ENCODE assay signal across 22 cellular contexts in genomic region chr15:34275721-34276120, GRCh38.
"Had no signal": no experiment of that assay in that cellular context is flagged by ENCODE, and none has a peak within 500 bp of the region (broad histone marks: within the 10 kb centered on the region; RNA-seq: fewer than 3 reads in every experiment).

No MANE protein-coding gene starts in this region.

- H3K9me3 ChIP-seq: esophagus squamous epithelium, neutrophil, right lobe of liver, thoracic aorta, upper lobe of left lung had no signal

- H2AFZ ChIP-seq: hepatocyte, parathyroid adenoma had no signal

- H3K4me2 ChIP-seq: hepatocyte had no signal

- H3K27me3 ChIP-seq: brain microvascular endothelial cell, esophagus squamous epithelium, hepatocyte, neutrophil, right lobe of liver, upper lobe of left lung had no signal

- H3K4me3 ChIP-seq: esophagus squamous epithelium, hepatocyte, right lobe of liver, thoracic aorta, upper lobe of left lung had no signal

- H3K9ac ChIP-seq: parathyroid adenoma had no signal

- H3K9me3 Mint-ChIP-seq: activated T-helper 17 cell treated with anti-CD3 and anti-CD28 coated beads, Interleukin-2, amount 50 U/mL, for 72 hours; natural killer cell had no signal

- H3K27ac Mint-ChIP-seq: activated CD4-positive, alpha-beta T cell treated with anti-CD3 and anti-CD28 coated beads for 36 hours; activated CD8-positive, alpha-beta memory T cell treated with anti-CD3 and anti-CD28 coated beads, Interleukin-2, amount 10 ng/mL, durations not matched to agents 7 days and 5 days; activated T-helper 17 cell treated with anti-CD3 and anti-CD28 coated beads, Interleukin-2, amount 50 U/mL, for 72 hours; natural killer cell; WTC11 had no signal

- H3K4me1 Mint-ChIP-seq: activated CD8-positive, alpha-beta memory T cell treated with anti-CD3 and anti-CD28 coated beads, Interleukin-2, amount 10 ng/mL, durations not matched to agents 7 days and 5 days; activated T-helper 17 cell treated with anti-CD3 and anti-CD28 coated beads, Interleukin-2, amount 50 U/mL, for 72 hours; WTC11 had no signal

- H3K36me3 Mint-ChIP-seq: natural killer cell, WTC11 had no signal

- H3K4me1 ChIP-seq: parathyroid adenoma, right lobe of liver, upper lobe of left lung had no signal

- H3K79me2 ChIP-seq: hepatocyte, parathyroid adenoma had no signal

- ATAC-seq: activated CD4-positive, alpha-beta T cell treated with anti-CD3 and anti-CD28 coated beads for 36 hours; activated CD8-positive, alpha-beta memory T cell treated with anti-CD3 and anti-CD28 coated beads, Interleukin-2, amount 10 ng/mL, durations not matched to agents 7 days and 5 days; activated T-helper 17 cell treated with anti-CD3 and anti-CD28 coated beads, Interleukin-2, amount 50 U/mL, for 72 hours; left cardiac atrium; natural killer cell; right lobe of liver; stimulated activated memory B cell treated with anti-CD40 and anti-IgM and Interleukin-4, amounts not matched to agents 10 μg/mL and 1 μg/mL and 100 μg/mL, for 72 hours; WTC11 had no signal

- H3K36me3 ChIP-seq: brain microvascular endothelial cell, right lobe of liver, thoracic aorta had no signal

- H3K27me3 Mint-ChIP-seq: activated CD4-positive, alpha-beta T cell treated with anti-CD3 and anti-CD28 coated beads for 36 hours; activated CD8-positive, alpha-beta memory T cell treated with anti-CD3 and anti-CD28 coated beads, Interleukin-2, amount 10 ng/mL, durations not matched to agents 7 days and 5 days; activated T-helper 17 cell treated with anti-CD3 and anti-CD28 coated beads, Interleukin-2, amount 50 U/mL, for 72 hours; stimulated activated memory B cell treated with anti-CD40 and anti-IgM and Interleukin-4, amounts not matched to agents 10 μg/mL and 1 μg/mL and 100 μg/mL, for 72 hours had no signal

- H3K27ac ChIP-seq: brain microvascular endothelial cell, esophagus squamous epithelium, hepatocyte, neutrophil, parathyroid adenoma, right lobe of liver, upper lobe of left lung had no signal

- H3K4me3 Mint-ChIP-seq: activated CD4-positive, alpha-beta T cell treated with anti-CD3 and anti-CD28 coated beads for 36 hours; activated CD8-positive, alpha-beta memory T cell treated with anti-CD3 and anti-CD28 coated beads, Interleukin-2, amount 10 ng/mL, durations not matched to agents 7 days and 5 days; activated T-helper 17 cell treated with anti-CD3 and anti-CD28 coated beads, Interleukin-2, amount 50 U/mL, for 72 hours; natural killer cell; stimulated activated memory B cell treated with anti-CD40 and anti-IgM and Interleukin-4, amounts not matched to agents 10 μg/mL and 1 μg/mL and 100 μg/mL, for 72 hours; WTC11 had no signal

- DNase-seq: activated CD4-positive, alpha-beta T cell treated with anti-CD3 and anti-CD28 coated beads for 36 hours; activated CD4-positive, alpha-beta T cell treated with anti-CD3 and anti-CD28 coated beads, Interleukin-2, amount 50 U/mL, for 48 hours; activated CD8-positive, alpha-beta memory T cell treated with anti-CD3 and anti-CD28 coated beads, Interleukin-2, amount 10 ng/mL, durations not matched to agents 7 days and 5 days; activated naive CD4-positive, alpha-beta T cell; activated T-cell treated with anti-CD3 and anti-CD28 coated beads, Interleukin-2, amount 50 U/mL, for 1 hour; aorta; cerebellar nuclear complex; effector CD4-positive, alpha-beta T cell; esophagus squamous epithelium; left cardiac atrium; natural killer cell; right lobe of liver; stimulated activated CD4-positive, alpha-beta T cell treated with anti-CD3 and anti-CD28 coated beads, Interleukin-4, amount 100 ng/mL, for 24 hours; upper lobe of left lung had no signal
